In genomic region chr9:136995772-136996308, GRCh38 we compare ENCODE assay signal across 9 cellular contexts. TPM values are rescaled to one million over a fixed set of nuclear protein-coding genes. Genes with fewer than 3 reads are reported as not detected.
DNase-seq lines count a peak whose midpoint lies in the region; ATAC-seq lines count a peak whose summit lies in the region.
"Had no signal": no experiment of that assay in that cellular context is flagged by ENCODE, and none has a peak within 500 bp of the region (broad histone marks: within the 10 kb centered on the region; RNA-seq: fewer than 3 reads in every experiment).

No MANE protein-coding gene starts in this region.

- no peaks in the 10 kb centered on the region for H3K9me3 Mint-ChIP-seq in T-cell
- no peaks in the 10 kb centered on the region for H3K9me3 Mint-ChIP-seq in immature natural killer cell

- H3K4me1 ChIP-seq in right cardiac atrium (ENCODE audit: control insufficient read depth, insufficient read depth, low read length) = peaks cover 8% of the 10 kb centered on the region

- peak overlapping the region; percentile 12 for H3K27ac ChIP-seq in right cardiac atrium (ENCODE audit: low read length)

- intact Hi-C loops in right cardiac atrium (cut with DNase I) (no loop called here), Right ventricle myocardium inferior (cut with DNase I) (no loop called here)

- ATAC-seq in right cardiac atrium = peak; percentile 2 to 7
- no peak for ATAC-seq in Right ventricle myocardium inferior
- ATAC-seq in T-cell (replicated peaks in 1 of 4) = no peak
- ATAC-seq in HG02642 (IDR thresholded peaks at IDR 0.05; ENCODE audit: poor library complexity, unreplicated experiment) = no peak

- no peaks in the 10 kb centered on the region for H3K9me3 ChIP-seq in right cardiac atrium (ENCODE audit: control insufficient read depth, low read length)

- H3K27me3 ChIP-seq in right cardiac atrium (ENCODE audit: control insufficient read depth, insufficient read depth) = no peaks in the 10 kb centered on the region

- H3K27me3 Mint-ChIP-seq in T-cell (peaks cover 0 to 4% of the 10 kb centered on the region in 2 donors), immature natural killer cell (ENCODE audit: low read depth in 3 of 3) (peaks cover 20 to 47% (median 30%) of the 10 kb centered on the region in 3 donors)

- H3K4me3 Mint-ChIP-seq in T-cell = peak overlapping the region; percentile 67 to 70 (median 67)
- H3K4me3 Mint-ChIP-seq in immature natural killer cell = peak overlapping the region; percentile 85 to 94 (median 89)

- POLR2A ChIA-PET in T-cell (lab: Charles Lee) = interaction anchor here in 1 of 2 donors (0.5 kb wide), 1 partner anchor 117 kb away, joined by 3 read pairs; no protein-coding TSS in a partner anchor

- 17% methylated on average over 12 of the region's 12 CpGs for WGBS in right cardiac atrium

- H3K27ac Mint-ChIP-seq in T-cell (peak overlapping the region; percentile 78 to 83), immature natural killer cell (peak overlapping the region; percentile 97 to 99 (median 99))

- H3K4me1 Mint-ChIP-seq in T-cell (peaks cover 31 to 58% (median 54%) of the 10 kb centered on the region in 3 donors), immature natural killer cell (peaks cover 60 to 66% of the 10 kb centered on the region in 2 donors)

- no peak overlapping the region for H3K4me3 ChIP-seq in right cardiac atrium (ENCODE audit: low read length)

- CTCF ChIA-PET in T-cell (lab: Charles Lee) = interaction anchor here in 1 of 2 donors (0.5 to 1.6 kb wide), 4 partner anchors 18 to 154 kb away, joined by 3 to 6 read pairs (median 4); partner anchors contain the start of gene AJM1

- peak; percentile 72 to 89 (median 89) for DNase-seq in right cardiac atrium
- no peak for DNase-seq in Right ventricle myocardium inferior (ENCODE audit: missing footprints)
- no peak for DNase-seq in T-cell
- DNase-seq in immature natural killer cell = no peak
- DNase-seq in NCI-H1694 treated with DMSO at 0.1 percent for 48 hours (lab: John Stamatoyannopoulos, UW) = no peak
- no peak for DNase-seq in HuH-7 (ENCODE audit: low spot score)
- no peak for DNase-seq in COLO829 (ENCODE audit: low spot score)

- H3K36me3 Mint-ChIP-seq in T-cell (peaks cover 3% of the 10 kb centered on the region), immature natural killer cell (no peaks in the 10 kb centered on the region)

RNA-seq across cellular contexts. Expression of gene CLIC3, which starts 0.5 kb away (rescaled TPM):
- total RNA-seq in right cardiac atrium (1 to 10 TPM; 2.8 to 6.2 (median 4.8) TPM), Right ventricle myocardium inferior (1.1 TPM), T-cell (10 to 100 TPM in 2 of 5 donors, 1 to 10 TPM in 3; 5.4 to 24.7 (median 8.0) TPM)
- polyA plus RNA-seq in right cardiac atrium (6.2 TPM), immature natural killer cell (100 to 1,000 TPM; 673 to 911 (median 762) TPM)
- total RNA-seq: temporal lobe had no signal

RNA-seq across cellular contexts. Expression of gene PAXX, which starts 3.6 kb away (rescaled TPM):
- total RNA-seq in right cardiac atrium = 10 to 100 TPM; 24.8 to 30.4 (median 27.6) TPM
- polyA plus RNA-seq in right cardiac atrium = 44.5 TPM
- 26.9 TPM for total RNA-seq in Right ventricle myocardium inferior
- total RNA-seq in T-cell = 100 to 1,000 TPM in 4 of 5 donors, 10 to 100 TPM in 1; 81.3 to 173 (median 127) TPM
- polyA plus RNA-seq in immature natural killer cell = 100 to 1,000 TPM; 135 to 207 (median 182) TPM

RNA-seq across cellular contexts. Expression of gene LCNL1, which starts 13.0 kb away (rescaled TPM):
- 10 to 100 TPM in 2 of 4 donors, 1 to 10 TPM in 2; 4.3 to 16.7 (median 9.7) TPM for total RNA-seq in right cardiac atrium
- 2.4 TPM for polyA plus RNA-seq in right cardiac atrium
- 8.6 TPM for total RNA-seq in Right ventricle myocardium inferior
- total RNA-seq in T-cell = 1 to 10 TPM in 3 of 5 donors, under 1 TPM in 2; 0.29 to 2.2 (median 1.3) TPM
- not detected for polyA plus RNA-seq in immature natural killer cell

RNA-seq across cellular contexts. Expression of gene PTGDS, which starts 18.5 kb away (rescaled TPM):
- total RNA-seq in right cardiac atrium (1,000 to 10,000 TPM; 3,127 to 5,556 (median 4,402) TPM), Right ventricle myocardium inferior (6,282 TPM), T-cell (10 to 100 TPM in 4 of 5 donors, 1 to 10 TPM in 1; 9.6 to 56.6 (median 26.4) TPM)
- polyA plus RNA-seq in right cardiac atrium (6,981 TPM), immature natural killer cell (100 to 1,000 TPM in 2 of 3 donors, 10 to 100 TPM in 1; 93.2 to 201 (median 164) TPM)

RNA-seq across cellular contexts. Expression of gene ABCA2, which starts 32.2 kb away (rescaled TPM):
- total RNA-seq in right cardiac atrium (10 to 100 TPM; 32.2 to 42.4 (median 39.3) TPM), Right ventricle myocardium inferior (28.2 TPM), T-cell (100 to 1,000 TPM in 3 of 5 donors, 10 to 100 TPM in 2; 58.6 to 138 (median 121) TPM)
- polyA plus RNA-seq in right cardiac atrium (40.4 TPM), immature natural killer cell (10 to 100 TPM in 1 of 3 donors, 1 to 10 TPM in 2; 2.2 to 34.5 (median 6.3) TPM)

Comparison
In these comparisons a context has a peak if more than half of its experiments do, and no peak if none do; other contexts are left out.
1. ATAC-seq: peak in right cardiac atrium (2 of 2); none in Right ventricle myocardium inferior (single experiment), T-cell (0 of 4) and HG02642 (single experiment).
2. DNase-seq: peak in right cardiac atrium (3 of 3); none in Right ventricle myocardium inferior (single experiment), T-cell (0 of 34), immature natural killer cell (0 of 3), NCI-H1694 treated with DMSO at 0.1 percent for 48 hours (single experiment), HuH-7 (single experiment) and COLO829 (single experiment).